Comparison of ENCODE assay signal across 26 cellular contexts in the genomic region with DNA sequence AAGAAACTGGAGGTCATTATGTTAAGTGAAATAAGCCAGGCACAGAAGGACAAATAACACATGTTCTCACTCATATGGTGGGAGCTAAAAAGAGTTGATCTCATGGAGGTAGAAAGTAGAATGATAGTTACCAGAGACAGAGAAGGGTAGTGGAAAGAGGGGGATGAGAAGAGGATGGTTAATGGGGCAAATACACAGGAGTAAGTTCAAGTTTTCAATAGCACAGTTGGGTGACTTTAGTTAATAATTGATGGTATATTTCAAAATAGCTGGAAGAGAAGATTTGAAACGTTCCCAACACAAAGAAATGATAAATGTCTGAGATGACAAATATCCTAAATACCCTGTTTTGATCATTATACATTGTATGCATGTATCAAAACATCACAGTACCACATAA.
"Had no signal": no experiment of that assay in that cellular context is flagged by ENCODE, and none has a peak within 500 bp of the region (broad histone marks: within the 10 kb centered on the region; RNA-seq: fewer than 3 reads in every experiment).

No MANE protein-coding gene starts in this region.

- H3K9me3 ChIP-seq: esophagus muscularis mucosa, right atrium auricular region, sigmoid colon, stomach, thyroid gland, vagina had no signal

- H3K4me1 ChIP-seq: esophagus muscularis mucosa, foreskin keratinocyte, neural progenitor cell, parathyroid adenoma, right atrium auricular region, sigmoid colon, stomach, thyroid gland, vagina had no signal

- H3K79me2 ChIP-seq: parathyroid adenoma had no signal

- H3K4me1 Mint-ChIP-seq: immature natural killer cell; memory B cell; neural progenitor cell; stimulated activated effector memory CD8-positive, alpha-beta T cell treated with anti-CD3 and anti-CD28 coated beads, Interleukin-12 subunit alpha, Interleukin-12 subunit beta, amount 100 ng/mL, for 72 hours had no signal

- H3K4me2 ChIP-seq: neural progenitor cell had no signal

- H3K27ac Mint-ChIP-seq: immature natural killer cell; memory B cell; natural killer cell treated with Interleukin-12 subunit alpha and Interleukin-12 subunit beta and Interleukin-15 and Interleukin-18, amount 100 ng/mL, for 72 hours; neural progenitor cell; progenitor cell of endocrine pancreas; stimulated activated effector memory CD8-positive, alpha-beta T cell treated with anti-CD3 and anti-CD28 coated beads, Interleukin-12 subunit alpha, Interleukin-12 subunit beta, amount 100 ng/mL, for 72 hours had no signal

- H3K27me3 ChIP-seq: dorsolateral prefrontal cortex, esophagus muscularis mucosa, foreskin keratinocyte, neural progenitor cell, right atrium auricular region, sigmoid colon, stomach, thyroid gland, vagina had no signal

- ATAC-seq: left cardiac atrium; left ventricle myocardium superior; natural killer cell treated with Interleukin-12 subunit alpha and Interleukin-12 subunit beta and Interleukin-15 and Interleukin-18, amount 100 ng/mL, for 72 hours; stimulated activated effector memory CD8-positive, alpha-beta T cell treated with anti-CD3 and anti-CD28 coated beads, Interleukin-12 subunit alpha, Interleukin-12 subunit beta, amount 100 ng/mL, for 72 hours had no signal

- H3K36me3 Mint-ChIP-seq: immature natural killer cell; memory B cell; natural killer cell treated with Interleukin-12 subunit alpha and Interleukin-12 subunit beta and Interleukin-15 and Interleukin-18, amount 100 ng/mL, for 72 hours; neural progenitor cell; stimulated activated effector memory CD8-positive, alpha-beta T cell treated with anti-CD3 and anti-CD28 coated beads, Interleukin-12 subunit alpha, Interleukin-12 subunit beta, amount 100 ng/mL, for 72 hours had no signal

- FAIRE-seq: colon had no signal

- H3K9ac ChIP-seq: neural progenitor cell, parathyroid adenoma had no signal

- H2AFZ ChIP-seq: neural progenitor cell, parathyroid adenoma had no signal

- H3K4me3 ChIP-seq: dorsolateral prefrontal cortex, esophagus muscularis mucosa, lung, neural progenitor cell, right atrium auricular region, sigmoid colon, stomach, thyroid gland, vagina had no signal

- H3K36me3 ChIP-seq: esophagus muscularis mucosa, neural progenitor cell, right atrium auricular region, sigmoid colon, stomach, thyroid gland, vagina had no signal

- H3K27ac ChIP-seq: dorsolateral prefrontal cortex, esophagus muscularis mucosa, foreskin keratinocyte, neural progenitor cell, parathyroid adenoma, right atrium auricular region, sigmoid colon, stomach, thyroid gland, vagina had no signal

- DNase-seq: dorsolateral prefrontal cortex; effector CD4-positive, alpha-beta T cell; foreskin keratinocyte; hypothalamus; immature natural killer cell; islet precursor cell; left cardiac atrium; left ventricle myocardium superior; sigmoid colon; stimulated activated CD4-positive, alpha-beta T cell treated with anti-CD3 and anti-CD28 coated beads, Interleukin-2, amount 100 ng/mL, for 24 hours; stimulated activated CD4-positive, alpha-beta T cell treated with anti-CD3 and anti-CD28 coated beads, Interleukin-4, amount 100 ng/mL, for 24 hours; stimulated activated naive CD4-positive, alpha-beta T cell treated with Interleukin-2 at 50 U/mL for 16 hours; stomach; thyroid gland; trophoblast cell had no signal

- H3K9me3 Mint-ChIP-seq: neural progenitor cell had no signal

- H3K4me3 Mint-ChIP-seq: immature natural killer cell; memory B cell; natural killer cell treated with Interleukin-12 subunit alpha and Interleukin-12 subunit beta and Interleukin-15 and Interleukin-18, amount 100 ng/mL, for 72 hours; neural progenitor cell; stimulated activated effector memory CD8-positive, alpha-beta T cell treated with anti-CD3 and anti-CD28 coated beads, Interleukin-12 subunit alpha, Interleukin-12 subunit beta, amount 100 ng/mL, for 72 hours had no signal

- H3K27me3 Mint-ChIP-seq: memory B cell; natural killer cell treated with Interleukin-12 subunit alpha and Interleukin-12 subunit beta and Interleukin-15 and Interleukin-18, amount 100 ng/mL, for 72 hours; progenitor cell of endocrine pancreas had no signal
